In genomic region chr5:177300236-177300880, GRCh38 we compare ENCODE assay signal across 8 cellular contexts. TPM values are rescaled to one million over a fixed set of nuclear protein-coding genes. Genes with fewer than 3 reads are reported as not detected.
DNase-seq lines count a peak whose midpoint lies in the region; ATAC-seq and TF ChIP-seq lines count a peak whose summit lies in the region.

No MANE protein-coding gene starts in this region.

- WGBS in trophoblast cell (ENCODE audit: extremely low coverage, insufficient coverage, insufficient read length): no CpG with 5 or more reads among the region's 4 CpGs

- peaks cover 10% of the 10 kb centered on the region for H3K79me1 ChIP-seq in trophoblast cell (ENCODE audit: low read length)

- H2BK120ac ChIP-seq in trophoblast cell (ENCODE audit: insufficient read depth, low read length, poor library complexity): no peak overlapping the region

- peak overlapping the region; percentile 92 for H3K27ac Mint-ChIP-seq in activated T-cell treated with anti-CD3 and anti-CD28 coated beads, Interleukin-2, amount 50 U/mL, for 24 hours

- H3K36me3 ChIP-seq in trophoblast cell (ENCODE audit: control insufficient read depth in 1 of 2, insufficient read depth in 2 of 2, low read length in 2 of 2): peaks cover 16 to 28% of the 10 kb centered on the region in 2 experiments

- peaks cover 72% of the 10 kb centered on the region for H3K36me3 Mint-ChIP-seq in activated T-cell treated with anti-CD3 and anti-CD28 coated beads, Interleukin-2, amount 50 U/mL, for 24 hours (ENCODE audit: low read depth)

- no peak overlapping the region for H3K9ac ChIP-seq in trophoblast cell (ENCODE audit: low read length)

- no peak overlapping the region for H2AK5ac ChIP-seq in trophoblast cell (ENCODE audit: low read length)

- no peaks in the 10 kb centered on the region for H3K27me3 Mint-ChIP-seq in activated T-cell treated with anti-CD3 and anti-CD28 coated beads, Interleukin-2, amount 50 U/mL, for 24 hours

- no peak overlapping the region for H4K8ac ChIP-seq in trophoblast cell (ENCODE audit: low read depth, low read length)

- H3K23ac ChIP-seq in trophoblast cell (ENCODE audit: low read length): no peak overlapping the region

- no peak overlapping the region for H4K91ac ChIP-seq in trophoblast cell (ENCODE audit: low read depth, low read length)

- no peak overlapping the region for H3K4me2 ChIP-seq in trophoblast cell (ENCODE audit: low read length)

- H3K18ac ChIP-seq in trophoblast cell (ENCODE audit: low read length): no peak overlapping the region

- H3K4me1 ChIP-seq in foreskin keratinocyte: peaks cover 26% of the 10 kb centered on the region
- H3K4me1 ChIP-seq in trophoblast cell (ENCODE audit: control insufficient read depth in 1 of 2, insufficient read depth in 2 of 2, low read length in 2 of 2): peaks cover 23 to 34% of the 10 kb centered on the region in 2 experiments

- H3K9me3 Mint-ChIP-seq in activated T-cell treated with anti-CD3 and anti-CD28 coated beads, Interleukin-2, amount 50 U/mL, for 24 hours: no peaks in the 10 kb centered on the region

- peak; percentile 24 for TF ChIP-seq CTCF in foreskin keratinocyte (conservative IDR thresholded peaks at IDR 0.05)

- DNase-seq in DMS114 treated with DMSO at 0.1 percent for 48 hours (lab: John Stamatoyannopoulos, UW; ENCODE audit: unreplicated experiment) (peak; percentile 73), H4 (ENCODE audit: low spot score) (peak; percentile 84), foreskin keratinocyte (peak in 1 of 2 donors; percentile 42), trophoblast cell (peak; percentile 38 to 53), epidermal melanocyte (ENCODE audit: insufficient read length, low spot score) (no peak), NCI-H526 (lab: John Stamatoyannopoulos, UW) (no peak)
- DNase-seq in NK-92 treated with Interleukin-12 subunit alpha and Interleukin-12 subunit beta, amount 100 ng/mL, for 24 hours (lab: John Stamatoyannopoulos, UW): peak; percentile 49
- no peak for DNase-seq in activated T-cell treated with anti-CD3 and anti-CD28 coated beads, Interleukin-2, amount 50 U/mL, for 24 hours

- no peak overlapping the region for H2BK5ac ChIP-seq in trophoblast cell (ENCODE audit: low read depth, low read length, poor library complexity)

- no peak overlapping the region for H3K4ac ChIP-seq in trophoblast cell (ENCODE audit: low read depth, low read length)

- H3K9me3 ChIP-seq in trophoblast cell (ENCODE audit: insufficient read depth, low read depth, low read length): no peaks in the 10 kb centered on the region

- ATAC-seq in foreskin keratinocyte: peak; percentile 19

- H2AFZ ChIP-seq in trophoblast cell (ENCODE audit: insufficient read depth, low read length, poor library complexity): no peak overlapping the region

- peaks cover 12% of the 10 kb centered on the region for H3K79me2 ChIP-seq in trophoblast cell (ENCODE audit: control insufficient read depth, insufficient read depth, low read length, poor library complexity)

- H4K12ac ChIP-seq in trophoblast cell (ENCODE audit: low read depth, low read length): no peak overlapping the region

- H3K27me3 ChIP-seq in foreskin keratinocyte: no peaks in the 10 kb centered on the region
- no peaks in the 10 kb centered on the region for H3K27me3 ChIP-seq in trophoblast cell (ENCODE audit: insufficient read depth, low read length)

- no peak overlapping the region for H2BK12ac ChIP-seq in trophoblast cell (ENCODE audit: low read length)

- no peak overlapping the region for H3K14ac ChIP-seq in trophoblast cell (ENCODE audit: low read length)

- H3K4me3 Mint-ChIP-seq in activated T-cell treated with anti-CD3 and anti-CD28 coated beads, Interleukin-2, amount 50 U/mL, for 24 hours: peak overlapping the region; percentile 47

- H3K27ac ChIP-seq in foreskin keratinocyte (peak overlapping the region; percentile 64), trophoblast cell (ENCODE audit: low read depth, low read length) (peak overlapping the region; percentile 19)

- peaks cover 71% of the 10 kb centered on the region for H3K4me1 Mint-ChIP-seq in activated T-cell treated with anti-CD3 and anti-CD28 coated beads, Interleukin-2, amount 50 U/mL, for 24 hours (ENCODE audit: low read depth)

- H3K4me3 ChIP-seq in trophoblast cell (ENCODE audit: low read depth, low read length): no peak overlapping the region

RNA-seq across cellular contexts. Expression of gene RAB24, which starts 3.2 kb away (rescaled TPM):
- 22.5 and 28.1 TPM in 2 replicates for total RNA-seq in H4 (2014; rRNA removed; shearing (Covaris generic))
- 12.1 and 12.7 TPM in 2 replicates for total RNA-seq in foreskin keratinocyte
- 20.8 and 21.6 TPM in 2 replicates for polyA plus RNA-seq in foreskin keratinocyte
- 30.0 and 32.2 TPM in 2 replicates for polyA plus RNA-seq in trophoblast cell (2013)

RNA-seq across cellular contexts. Expression of gene PRELID1, which starts 3.2 kb away (rescaled TPM):
- total RNA-seq in H4 (2014; rRNA removed; shearing (Covaris generic)): 487 and 500 TPM in 2 replicates
- total RNA-seq in foreskin keratinocyte: 281 and 287 TPM in 2 replicates
- polyA plus RNA-seq in foreskin keratinocyte: 393 and 452 TPM in 2 replicates
- polyA plus RNA-seq in trophoblast cell (2013): 213 and 221 TPM in 2 replicates

RNA-seq across cellular contexts. Expression of gene MXD3, which starts 11.3 kb away (rescaled TPM):
- 34.7 and 74.3 TPM in 2 replicates for total RNA-seq in H4 (2014; rRNA removed; shearing (Covaris generic))
- total RNA-seq in foreskin keratinocyte: 4.6 and 6.0 TPM in 2 replicates
- 6.3 and 6.7 TPM in 2 replicates for polyA plus RNA-seq in foreskin keratinocyte
- polyA plus RNA-seq in trophoblast cell (2013): 8.7 and 9.4 TPM in 2 replicates

RNA-seq across cellular contexts. Expression of gene LMAN2, which starts 51.1 kb away (rescaled TPM):
- total RNA-seq in H4 (2014; rRNA removed; shearing (Covaris generic)): 745 and 800 TPM in 2 replicates
- total RNA-seq in foreskin keratinocyte: 148 TPM in 2 replicates
- 187 and 188 TPM in 2 replicates for polyA plus RNA-seq in foreskin keratinocyte
- 339 and 340 TPM in 2 replicates for polyA plus RNA-seq in trophoblast cell (2013)

RNA-seq across cellular contexts. Expression of gene RGS14, which starts 57.4 kb away (rescaled TPM):
- 26.2 and 28.1 TPM in 2 replicates for total RNA-seq in H4 (2014; rRNA removed; shearing (Covaris generic))
- 19.6 and 22.1 TPM in 2 replicates for total RNA-seq in foreskin keratinocyte
- polyA plus RNA-seq in foreskin keratinocyte: 20.2 and 22.1 TPM in 2 replicates
- polyA plus RNA-seq in trophoblast cell (2013): 9.9 and 10.1 TPM in 2 replicates

Comparison
In these comparisons a context has a peak if more than half of its experiments do, and no peak if none do; other contexts are left out.
1. DNase-seq: peak in DMS114 treated with DMSO at 0.1 percent for 48 hours (single experiment), H4 (single experiment), NK-92 treated with Interleukin-12 subunit alpha and Interleukin-12 subunit beta, amount 100 ng/mL, for 24 hours (single experiment) and trophoblast cell (2 of 2); none in activated T-cell treated with anti-CD3 and anti-CD28 coated beads, Interleukin-2, amount 50 U/mL, for 24 hours (single experiment), epidermal melanocyte (single experiment) and NCI-H526 (0 of 2).